Comparison of ENCODE assay signal across 7 cellular contexts in the genomic region with DNA sequence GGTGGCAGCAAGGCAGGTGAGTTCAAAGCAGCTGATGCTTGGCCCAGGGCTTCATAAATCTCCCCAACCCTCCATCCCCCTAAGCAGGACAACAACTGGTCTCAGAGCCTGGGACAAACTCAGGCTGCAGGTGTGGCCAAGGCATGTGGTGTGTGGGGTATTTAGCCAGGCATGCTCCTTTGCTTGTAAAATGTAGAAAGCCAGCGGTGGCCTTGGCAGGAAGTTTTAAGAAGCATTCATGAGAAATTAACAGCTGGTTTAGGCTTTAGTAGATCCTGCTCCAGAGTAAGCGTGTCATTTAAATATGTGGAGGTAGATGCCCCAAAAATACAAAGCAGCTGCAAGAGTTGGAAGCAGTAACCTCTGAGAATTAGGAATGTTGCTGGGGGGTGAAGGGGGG.
"Had no signal": no experiment of that assay in that cellular context is flagged by ENCODE, and none has a peak within 500 bp of the region (broad histone marks: within the 10 kb centered on the region; RNA-seq: fewer than 3 reads in every experiment).

No MANE protein-coding gene starts in this region.

- H3K27ac ChIP-seq: GM23248 had no signal

- H3K4me3 ChIP-seq: GM23248, HAP-1 had no signal

- H3K9ac ChIP-seq: GM23248 had no signal

- H3K4me1 ChIP-seq: HAP-1 had no signal

- DNase-seq: GM23248, GOT3, H7, HFFc6 had no signal

- FAIRE-seq: HTR-8/SVneo had no signal

- H2AFZ ChIP-seq: GM23248 had no signal

- H3K36me3 ChIP-seq: HAP-1 had no signal

- ATAC-seq: HCT116 had no signal
